In the genomic region with DNA sequence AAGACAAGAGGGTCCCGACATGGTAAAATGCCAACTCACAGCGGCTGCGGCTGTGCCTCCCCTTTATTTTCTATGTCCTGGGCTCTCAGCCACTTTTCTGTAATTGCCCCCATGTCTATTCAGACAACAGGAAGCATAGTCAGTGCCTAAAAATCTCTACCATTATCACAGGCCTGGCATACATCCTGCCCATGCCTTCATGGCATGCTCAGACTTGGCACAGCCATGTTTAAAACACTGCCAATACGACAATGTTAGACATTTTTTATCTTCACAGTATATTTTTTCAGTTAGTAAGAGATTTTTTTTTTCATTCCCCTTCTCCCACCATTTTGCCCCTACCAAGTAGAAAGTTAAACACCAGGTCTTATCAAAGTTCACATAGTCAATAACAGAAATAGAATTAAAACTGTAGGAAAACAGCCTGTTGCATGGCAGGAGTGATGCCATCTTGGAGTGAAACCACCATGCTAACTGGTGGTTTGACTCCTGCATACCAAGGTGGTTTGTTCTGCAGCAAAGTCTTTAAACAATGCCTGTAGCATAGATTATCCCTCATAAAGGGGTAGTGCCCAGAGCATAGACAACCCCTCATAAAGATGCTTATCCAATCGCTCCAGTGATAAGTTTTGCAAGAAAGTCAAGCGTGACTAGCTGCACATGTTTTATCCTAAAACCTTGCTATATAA, we compare ENCODE assay signal across 12 cellular contexts.
DNase-seq lines count a peak whose midpoint lies in the region; ATAC-seq lines count a peak whose summit lies in the region.
"Had no signal": no experiment of that assay in that cellular context is flagged by ENCODE, and none has a peak within 500 bp of the region (broad histone marks: within the 10 kb centered on the region; RNA-seq: fewer than 3 reads in every experiment).

No MANE protein-coding gene starts in this region.

- no peaks in the 10 kb centered on the region for H3K9me3 Mint-ChIP-seq in T-helper 2 cell treated with Interferon-gamma antibody and Interleukin-4, amounts not matched to agents 5 μg/mL and 100 μg/mL, for 36 hours
- H3K9me3 Mint-ChIP-seq: naive B cell had no signal

- H3K4me1 ChIP-seq in stomach smooth muscle (ENCODE audit: control insufficient read depth, insufficient read depth, low read length), result peaks cover 19% of the 10 kb centered on the region

- H3K36me3 ChIP-seq in stomach smooth muscle (ENCODE audit: control insufficient read depth in 2 of 2, insufficient read depth in 2 of 2, low read length in 2 of 2), result peaks cover 7 to 13% of the 10 kb centered on the region in 2 donors

- peak overlapping the region; percentile 35 for H3K4me3 Mint-ChIP-seq in T-helper 2 cell treated with Interferon-gamma antibody and Interleukin-4, amounts not matched to agents 5 μg/mL and 100 μg/mL, for 36 hours
- H3K4me3 Mint-ChIP-seq: naive B cell had no signal

- H3K9ac ChIP-seq in stomach smooth muscle (ENCODE audit: low read length in 2 of 2), result no peak overlapping the region

- H3K4me3 ChIP-seq in stomach smooth muscle (ENCODE audit: low read length in 2 of 2), result no peak overlapping the region
- H3K4me3 ChIP-seq: heart right ventricle had no signal

- DNase-seq in DMS153 treated with DMSO at 0.1 percent for 48 hours (lab: John Stamatoyannopoulos, UW; ENCODE audit: unreplicated experiment), result peak; percentile 19
- DNase-seq in DMS153 (lab: John Stamatoyannopoulos, UW), result no peak
- no peak for DNase-seq in T-helper 2 cell treated with Interferon-gamma antibody and Interleukin-4, amounts not matched to agents 5 μg/mL and 100 μg/mL, for 36 hours (ENCODE audit: low spot score)
- DNase-seq in fibroblast of gingiva (ENCODE audit: low read depth), result peak; percentile 77
- no peak for DNase-seq in NCI-H345 treated with DMSO at 0.1 percent for 48 hours (lab: John Stamatoyannopoulos, UW; ENCODE audit: unreplicated experiment)
- DNase-seq: heart right ventricle, naive B cell, NCI-H2029 had no signal

- no peaks in the 10 kb centered on the region for H3K9me3 ChIP-seq in stomach smooth muscle (ENCODE audit: control insufficient read depth in 2 of 2, low read length in 2 of 2)
- H3K9me3 ChIP-seq: heart right ventricle had no signal

- peaks cover 57% of the 10 kb centered on the region for H3K4me1 Mint-ChIP-seq in T-helper 2 cell treated with Interferon-gamma antibody and Interleukin-4, amounts not matched to agents 5 μg/mL and 100 μg/mL, for 36 hours (ENCODE audit: low read depth)

- H3K27ac ChIP-seq in stomach smooth muscle (ENCODE audit: low read length), result peak overlapping the region; percentile 11
- H3K27ac ChIP-seq: 22Rv1 had no signal

- peak overlapping the region; percentile 75 for H3K27ac Mint-ChIP-seq in T-helper 2 cell treated with Interferon-gamma antibody and Interleukin-4, amounts not matched to agents 5 μg/mL and 100 μg/mL, for 36 hours

- ATAC-seq in HG03432 (IDR thresholded peaks at IDR 0.05; ENCODE audit: unreplicated experiment) (no peak), HG02970 (IDR thresholded peaks at IDR 0.05; ENCODE audit: low FRiP score, unreplicated experiment) (no peak)

- no peaks in the 10 kb centered on the region for H3K27me3 Mint-ChIP-seq in T-helper 2 cell treated with Interferon-gamma antibody and Interleukin-4, amounts not matched to agents 5 μg/mL and 100 μg/mL, for 36 hours (ENCODE audit: low read depth)
- H3K27me3 Mint-ChIP-seq: naive B cell had no signal

- no peaks in the 10 kb centered on the region for H3K27me3 ChIP-seq in stomach smooth muscle (ENCODE audit: control insufficient read depth in 1 of 2, insufficient read depth in 2 of 2, low read length in 2 of 2)
- H3K27me3 ChIP-seq: heart right ventricle had no signal

- peaks cover 50% of the 10 kb centered on the region for H3K36me3 Mint-ChIP-seq in T-helper 2 cell treated with Interferon-gamma antibody and Interleukin-4, amounts not matched to agents 5 μg/mL and 100 μg/mL, for 36 hours (ENCODE audit: low read depth)
- H3K36me3 Mint-ChIP-seq: naive B cell had no signal

Comparison
In these comparisons a context has a peak if more than half of its experiments do, and no peak if none do; other contexts are left out.
1. DNase-seq: peak in DMS153 treated with DMSO at 0.1 percent for 48 hours (single experiment) and fibroblast of gingiva (single experiment); none in DMS153 (single experiment), T-helper 2 cell treated with Interferon-gamma antibody and Interleukin-4, amounts not matched to agents 5 μg/mL and 100 μg/mL, for 36 hours (single experiment) and NCI-H345 treated with DMSO at 0.1 percent for 48 hours (single experiment).